In the genomic region with DNA sequence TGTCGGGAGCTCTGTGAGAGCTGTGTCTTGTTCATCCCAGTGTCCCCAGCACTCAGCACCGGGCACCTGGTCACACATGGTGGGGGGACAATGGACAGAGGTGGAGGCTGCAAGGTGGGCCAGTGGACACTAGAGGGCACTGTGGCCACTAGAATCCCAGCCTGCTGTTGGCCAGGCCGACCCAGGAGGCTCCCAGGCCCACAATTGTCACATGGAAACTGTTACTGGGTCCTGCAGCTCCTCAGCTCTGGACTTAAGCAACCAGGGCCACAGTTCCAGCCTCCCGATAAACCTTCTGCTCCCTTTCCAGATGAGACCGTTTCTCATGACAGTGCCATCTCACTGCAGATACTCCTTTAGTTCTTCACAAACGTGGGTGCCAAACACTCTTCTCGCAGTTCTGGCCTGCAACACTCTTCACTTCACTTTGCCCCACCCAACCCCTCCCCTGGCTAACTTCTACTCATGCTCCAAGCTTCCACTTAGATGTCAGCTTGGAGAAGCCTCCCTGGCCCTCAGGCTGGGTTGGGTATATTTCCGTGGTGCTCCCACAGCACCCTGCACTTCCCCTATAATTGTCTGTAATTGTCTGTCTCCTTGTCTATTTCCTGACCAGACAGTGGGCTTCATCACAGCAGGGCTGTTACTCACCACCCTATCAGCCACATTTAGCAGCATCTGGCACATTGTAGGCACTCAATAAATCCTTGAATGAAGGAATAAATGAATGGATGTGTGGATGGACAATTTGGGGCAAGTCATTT, we compare ENCODE assay signal across 1 cellular context.
TF ChIP-seq lines count a peak whose summit lies in the region.

No MANE protein-coding gene starts in this region.

TF ChIP-seq in endothelial cell of umbilical vein, 7 proteins besides CTCF, POLR2A, EP300 and RAD21 (continued from another document):
- TF ChIP-seq FOS (IDR thresholded peaks at IDR 0.05; ENCODE audit: borderline replicate concordance, insufficient read depth, low read length) (no peak), EZH2 (IDR thresholded peaks at IDR 0.05; ENCODE audit: borderline replicate concordance, low read depth, low read length, severe bottlenecking) (no peak), GATA2 (IDR thresholded peaks at IDR 0.05; ENCODE audit: insufficient read depth, insufficient read length, low read depth, low read length) (no peak)
- TF ChIP-seq, protein P1, sequence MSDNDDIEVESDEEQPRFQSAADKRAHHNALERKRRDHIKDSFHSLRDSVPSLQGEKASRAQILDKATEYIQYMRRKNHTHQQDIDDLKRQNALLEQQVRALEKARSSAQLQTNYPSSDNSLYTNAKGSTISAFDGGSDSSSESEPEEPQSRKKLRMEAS (IDR thresholded peaks at IDR 0.05; ENCODE audit: insufficient read depth, insufficient read length), result no peak
